In the genomic region with DNA sequence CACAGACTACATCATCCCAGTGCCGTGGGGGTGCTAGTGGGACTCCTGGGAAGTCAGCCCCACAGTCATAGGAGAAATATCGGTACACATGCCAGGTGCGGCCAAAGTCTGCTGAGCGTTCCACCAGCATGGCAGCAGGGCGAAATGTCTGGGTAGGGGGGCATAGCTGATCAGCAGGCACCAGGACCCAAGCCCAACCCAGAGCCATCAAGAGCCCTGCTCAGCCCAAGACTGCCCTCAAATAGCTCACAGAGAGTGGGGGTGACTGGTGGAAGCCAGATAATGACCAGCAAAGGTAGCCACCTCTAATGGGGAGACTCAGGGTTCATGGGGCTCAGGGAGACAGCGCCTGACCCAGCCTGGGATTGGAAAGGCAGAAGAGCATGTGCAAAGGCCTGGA, we compare ENCODE assay signal across 11 cellular contexts. TPM values are rescaled to one million over a fixed set of nuclear protein-coding genes. Genes with fewer than 3 reads are reported as not detected.
DNase-seq lines count a peak whose midpoint lies in the region; ATAC-seq and TF ChIP-seq lines count a peak whose summit lies in the region.
"Had no signal": no experiment of that assay in that cellular context is flagged by ENCODE, and none has a peak within 500 bp of the region (broad histone marks: within the 10 kb centered on the region; RNA-seq: fewer than 3 reads in every experiment).

No MANE protein-coding gene starts in this region.

- no peaks in the 10 kb centered on the region for H3K27me3 ChIP-seq in right cardiac atrium (ENCODE audit: control insufficient read depth, insufficient read depth)
- H3K27me3 ChIP-seq in trophoblast cell (ENCODE audit: insufficient read depth, low read length), result no peaks in the 10 kb centered on the region
- H3K27me3 ChIP-seq: BE2C had no signal

- H2BK120ac ChIP-seq in trophoblast cell (ENCODE audit: insufficient read depth, low read length, poor library complexity), result no peak overlapping the region

- H4K12ac ChIP-seq in trophoblast cell (ENCODE audit: low read depth, low read length), result no peak overlapping the region

- in situ Hi-C loops in astrocyte of the cerebellum (cut with HindIII; ENCODE audit: low sequenced_read_pairs), result no loop called here

- peak overlapping the region; percentile 95 for H2AK5ac ChIP-seq in trophoblast cell (ENCODE audit: low read length)

- H3K9me3 ChIP-seq in right cardiac atrium (ENCODE audit: control insufficient read depth, low read length), result no peaks in the 10 kb centered on the region
- H3K9me3 ChIP-seq in trophoblast cell (ENCODE audit: insufficient read depth, low read depth, low read length), result no peaks in the 10 kb centered on the region
- H3K9me3 ChIP-seq: BE2C had no signal

- H3K36me3 ChIP-seq in trophoblast cell (ENCODE audit: control insufficient read depth in 1 of 2, insufficient read depth in 2 of 2, low read length in 2 of 2), result peaks cover 32 to 35% of the 10 kb centered on the region in 2 experiments
- H3K36me3 ChIP-seq: BE2C had no signal

- DNase-seq in AG09309 (ENCODE audit: low read depth) (no peak), astrocyte of the cerebellum (ENCODE audit: low read depth) (no peak), right cardiac atrium (peak in 2 of 3 donors; percentile 29 to 37), trophoblast cell (no peak)
- no peak for DNase-seq in activated CD4-positive, alpha-beta T cell treated with anti-CD3 and anti-CD28 coated beads for 36 hours
- no peak for DNase-seq in stimulated activated CD4-positive, alpha-beta T cell treated with anti-CD3 and anti-CD28 coated beads, Interleukin-2, amount 100 ng/mL, for 48 hours
- DNase-seq: BE2C, midbrain, NCI-H187 had no signal

- no peak overlapping the region for H2BK5ac ChIP-seq in trophoblast cell (ENCODE audit: low read depth, low read length, poor library complexity)

- CTCF ChIA-PET in activated CD4-positive, alpha-beta T cell treated with anti-CD3 and anti-CD28 coated beads for 36 hours (lab: Charles Lee), result interaction anchor here (0.8 kb wide), 1 partner anchor 28 kb away, joined by 3 read pairs; no protein-coding TSS in a partner anchor

- ATAC-seq in right cardiac atrium (no peak), HG03039 (IDR thresholded peaks at IDR 0.05; ENCODE audit: unreplicated experiment) (no peak), GM19324 (IDR thresholded peaks at IDR 0.05; ENCODE audit: low FRiP score, unreplicated experiment) (no peak)
- no peak for ATAC-seq in activated CD4-positive, alpha-beta T cell treated with anti-CD3 and anti-CD28 coated beads for 36 hours

- peak overlapping the region; percentile 87 for H3K4me2 ChIP-seq in trophoblast cell (ENCODE audit: low read length)

- H3K4ac ChIP-seq in trophoblast cell (ENCODE audit: low read depth, low read length), result peak overlapping the region; percentile 75

- no peaks in the 10 kb centered on the region for H3K36me3 Mint-ChIP-seq in activated CD4-positive, alpha-beta T cell treated with anti-CD3 and anti-CD28 coated beads for 36 hours (ENCODE audit: low read depth)

- H3K23ac ChIP-seq in trophoblast cell (ENCODE audit: low read length), result no peak overlapping the region

- H3K27ac ChIP-seq in right cardiac atrium (ENCODE audit: low read length), result peak overlapping the region; percentile 92
- H3K27ac ChIP-seq in trophoblast cell (ENCODE audit: low read depth, low read length), result no peak overlapping the region

- H3K4me1 Mint-ChIP-seq in activated CD4-positive, alpha-beta T cell treated with anti-CD3 and anti-CD28 coated beads for 36 hours, result peaks cover 6% of the 10 kb centered on the region

- POLR2A ChIA-PET in activated CD4-positive, alpha-beta T cell treated with anti-CD3 and anti-CD28 coated beads for 36 hours (lab: Charles Lee), result no interaction called here

- peak overlapping the region; percentile 3 for H2BK12ac ChIP-seq in trophoblast cell (ENCODE audit: low read length)

- WGBS in right cardiac atrium, result 87% methylated on average over 6 of the region's 6 CpGs
- WGBS in trophoblast cell (ENCODE audit: extremely low coverage, insufficient coverage, insufficient read length), result no CpG with 5 or more reads among the region's 6 CpGs

- H3K79me1 ChIP-seq in trophoblast cell (ENCODE audit: low read length), result peaks cover 15% of the 10 kb centered on the region

- H3K79me2 ChIP-seq in trophoblast cell (ENCODE audit: control insufficient read depth, insufficient read depth, low read length, poor library complexity), result peaks cover 11% of the 10 kb centered on the region

- intact Hi-C loops in right cardiac atrium (cut with DNase I), result no loop called here
- intact Hi-C loops in activated CD4-positive, alpha-beta T cell treated with anti-CD3 and anti-CD28 coated beads for 36 hours (cut with DNase I, micrococcal nuclease), result no loop called here

- H3K4me3 ChIP-seq in AG09309 (ENCODE audit: control insufficient read depth, low read depth, low read length) (peak overlapping the region; percentile 83), astrocyte of the cerebellum (ENCODE audit: low read depth, low read length) (peak overlapping the region; percentile 94), right cardiac atrium (ENCODE audit: low read length) (peak overlapping the region; percentile 77), trophoblast cell (ENCODE audit: low read depth, low read length) (no peak overlapping the region)

- H3K27ac Mint-ChIP-seq in activated CD4-positive, alpha-beta T cell treated with anti-CD3 and anti-CD28 coated beads for 36 hours, result no peak overlapping the region

- no peak overlapping the region for H3K4me3 Mint-ChIP-seq in activated CD4-positive, alpha-beta T cell treated with anti-CD3 and anti-CD28 coated beads for 36 hours

- peak overlapping the region; percentile 73 for H3K18ac ChIP-seq in trophoblast cell (ENCODE audit: low read length)

- no peak overlapping the region for H3K14ac ChIP-seq in trophoblast cell (ENCODE audit: low read length)

- no peak overlapping the region for H3K9ac ChIP-seq in trophoblast cell (ENCODE audit: low read length)

- peaks cover 12% of the 10 kb centered on the region for H3K4me1 ChIP-seq in right cardiac atrium (ENCODE audit: control insufficient read depth, insufficient read depth, low read length)
- peaks cover 10 to 18% of the 10 kb centered on the region in 2 experiments for H3K4me1 ChIP-seq in trophoblast cell (ENCODE audit: control insufficient read depth in 1 of 2, insufficient read depth in 2 of 2, low read length in 2 of 2)
- H3K4me1 ChIP-seq: BE2C had no signal

- peak overlapping the region; percentile 84 for H4K91ac ChIP-seq in trophoblast cell (ENCODE audit: low read depth, low read length)

- no peak overlapping the region for H2AFZ ChIP-seq in trophoblast cell (ENCODE audit: insufficient read depth, low read length, poor library complexity)

- H4K8ac ChIP-seq in trophoblast cell (ENCODE audit: low read depth, low read length), result no peak overlapping the region

- TF ChIP-seq CTCF in AG09309 (IDR thresholded peaks at IDR 0.05; ENCODE audit: control insufficient read depth, insufficient read depth, low read depth, low read length, missing control alignments), result no peak
- TF ChIP-seq CTCF in astrocyte of the cerebellum (IDR thresholded peaks at IDR 0.05; ENCODE audit: low read depth, low read length, missing control alignments), result no peak

- H3K27me3 Mint-ChIP-seq in activated CD4-positive, alpha-beta T cell treated with anti-CD3 and anti-CD28 coated beads for 36 hours, result peaks cover 15% of the 10 kb centered on the region

- no peaks in the 10 kb centered on the region for H3K9me3 Mint-ChIP-seq in activated CD4-positive, alpha-beta T cell treated with anti-CD3 and anti-CD28 coated beads for 36 hours (ENCODE audit: low read depth)

RNA-seq across cellular contexts. Expression of gene LAMB2, which starts 1.3 kb away (rescaled TPM):
- 100 to 1,000 TPM; 725 to 914 (median 824) TPM for total RNA-seq in right cardiac atrium
- polyA plus RNA-seq in right cardiac atrium, result 803 TPM
- polyA plus RNA-seq in trophoblast cell (2013), result 164 and 173 TPM in 2 replicates
- under 1 TPM in 1 of 2 experiments, not detected in 1; 0.71 TPM for total RNA-seq in activated CD4-positive, alpha-beta T cell treated with anti-CD3 and anti-CD28 coated beads for 36 hours

RNA-seq across cellular contexts. Expression of gene USP19, which starts 11.0 kb away (rescaled TPM):
- 10 to 100 TPM; 38.4 to 62.8 (median 56.1) TPM for total RNA-seq in right cardiac atrium
- polyA plus RNA-seq in right cardiac atrium, result 25.5 TPM
- 22.0 and 22.9 TPM in 2 replicates for polyA plus RNA-seq in trophoblast cell (2013)
- total RNA-seq in activated CD4-positive, alpha-beta T cell treated with anti-CD3 and anti-CD28 coated beads for 36 hours, result 10 to 100 TPM; 45.2 to 45.9 TPM

RNA-seq across cellular contexts. Expression of gene QARS1, which starts 27.0 kb away (rescaled TPM):
- total RNA-seq in right cardiac atrium, result 100 to 1,000 TPM; 155 to 188 (median 158) TPM
- 132 TPM for polyA plus RNA-seq in right cardiac atrium
- 390 and 404 TPM in 2 replicates for polyA plus RNA-seq in trophoblast cell (2013)
- total RNA-seq in activated CD4-positive, alpha-beta T cell treated with anti-CD3 and anti-CD28 coated beads for 36 hours, result 100 to 1,000 TPM; 240 to 342 TPM

RNA-seq across cellular contexts. Expression of gene CCDC71, which starts 34.6 kb away (rescaled TPM):
- total RNA-seq in right cardiac atrium, result 10 to 100 TPM; 13.3 to 15.4 (median 14.4) TPM
- polyA plus RNA-seq in right cardiac atrium, result 12.0 TPM
- polyA plus RNA-seq in trophoblast cell (2013), result 13.2 and 13.6 TPM in 2 replicates
- 10 to 100 TPM; 19.5 to 22.2 TPM for total RNA-seq in activated CD4-positive, alpha-beta T cell treated with anti-CD3 and anti-CD28 coated beads for 36 hours

RNA-seq across cellular contexts. Expression of gene QRICH1, which starts 37.7 kb away (rescaled TPM):
- 10 to 100 TPM; 59.2 to 74.7 (median 65.9) TPM for total RNA-seq in right cardiac atrium
- polyA plus RNA-seq in right cardiac atrium, result 23.3 TPM
- polyA plus RNA-seq in trophoblast cell (2013), result 118 and 121 TPM in 2 replicates
- 100 to 1,000 TPM; 119 to 171 TPM for total RNA-seq in activated CD4-positive, alpha-beta T cell treated with anti-CD3 and anti-CD28 coated beads for 36 hours

Comparison
In these comparisons a context has a peak if more than half of its experiments do, and no peak if none do; other contexts are left out.
1. DNase-seq: peak in right cardiac atrium (2 of 3); none in AG09309 (single experiment), astrocyte of the cerebellum (single experiment), trophoblast cell (0 of 2), activated CD4-positive, alpha-beta T cell treated with anti-CD3 and anti-CD28 coated beads for 36 hours (single experiment) and stimulated activated CD4-positive, alpha-beta T cell treated with anti-CD3 and anti-CD28 coated beads, Interleukin-2, amount 100 ng/mL, for 48 hours (0 of 2).
2. RNA of gene LAMB2, which starts 1.3 kb away (total RNA-seq): 725 to 914 TPM in right cardiac atrium; 0.71 TPM in activated CD4-positive, alpha-beta T cell treated with anti-CD3 and anti-CD28 coated beads for 36 hours; every median in the first group is over 100 times any median in the second.